In the genomic region with DNA sequence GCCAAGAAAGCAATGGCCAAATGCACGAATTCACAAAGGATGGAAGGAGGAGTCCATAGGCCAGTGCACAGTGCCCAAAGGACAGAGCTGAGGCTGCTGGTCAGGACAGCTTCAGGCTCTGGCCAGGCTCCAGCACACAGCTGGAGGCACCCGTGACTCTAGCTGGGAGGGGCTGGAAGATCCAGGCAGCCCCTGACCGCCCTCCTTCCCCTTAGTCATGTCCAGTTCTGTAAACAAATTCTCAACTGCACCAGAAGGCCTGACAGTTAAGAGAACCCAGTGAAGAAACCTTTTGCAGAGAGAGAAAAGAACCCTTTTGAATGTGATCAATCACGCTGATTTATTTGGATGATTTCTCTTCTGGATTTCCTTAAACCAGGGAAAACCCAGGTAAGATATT, we compare ENCODE assay signal across 8 cellular contexts. TPM values are rescaled to one million over a fixed set of nuclear protein-coding genes. Genes with fewer than 3 reads are reported as not detected.
DNase-seq lines count a peak whose midpoint lies in the region; ATAC-seq and TF ChIP-seq lines count a peak whose summit lies in the region.

No MANE protein-coding gene starts in this region.

- peaks cover 5% of the 10 kb centered on the region for H3K27me3 Mint-ChIP-seq in glutamatergic neuron (ENCODE audit: unreplicated experiment)

- H3K27ac Mint-ChIP-seq in glutamatergic neuron (ENCODE audit: unreplicated experiment), result no peak overlapping the region

- no peak overlapping the region for H3K4me3 Mint-ChIP-seq in glutamatergic neuron (ENCODE audit: unreplicated experiment)

- TF ChIP-seq POLR2A in adrenal gland (IDR thresholded peaks at IDR 0.05), result peak in 1 of 2 donors; percentile 35

- no peak overlapping the region for H3K4me3 ChIP-seq in adrenal gland
- H3K4me3 ChIP-seq in skeletal muscle cell (ENCODE audit: low read depth, low read length), result no peak overlapping the region

- H3K27me3 ChIP-seq in adrenal gland, result no peaks in the 10 kb centered on the region

- H3K27ac ChIP-seq in adrenal gland, result peak overlapping the region in 2 of 5 donors; percentile 59 to 60

- peaks cover 8 to 12% of the 10 kb centered on the region in 2 donors for H3K4me1 ChIP-seq in adrenal gland (replicated peaks in 1 of 2)

- peaks cover 6% of the 10 kb centered on the region for H3K4me1 Mint-ChIP-seq in glutamatergic neuron (ENCODE audit: low read depth, unreplicated experiment)

- peaks cover 8% of the 10 kb centered on the region for H3K9me3 Mint-ChIP-seq in glutamatergic neuron (ENCODE audit: unreplicated experiment)

- H3K36me3 Mint-ChIP-seq in glutamatergic neuron (ENCODE audit: unreplicated experiment), result no peaks in the 10 kb centered on the region

- ATAC-seq in left ventricle myocardium superior (peak; percentile 95), HG02973 (IDR thresholded peaks at IDR 0.05; ENCODE audit: unreplicated experiment) (no peak)

- H3K36me3 ChIP-seq in adrenal gland (replicated peaks in 1 of 2), result no peaks in the 10 kb centered on the region

- intact Hi-C loops in adrenal gland (cut with DNase I), result loop anchor here in 1 of 2 donors (5.0 kb wide), 1 partner anchor 129 kb away; no protein-coding TSS in a partner anchor
- intact Hi-C loops in left ventricle myocardium superior (cut with micrococcal nuclease), result loop anchor here (10.0 kb wide), 1 partner anchor 126 kb away; no protein-coding TSS in a partner anchor

- WGBS in adrenal gland, 4 donors, result 27 to 36% (median 32%) methylated on average over 3 to 4 of the region's 4 CpGs

- H3K9me3 ChIP-seq in adrenal gland (replicated peaks in 1 of 3), result no peaks in the 10 kb centered on the region

- peak; percentile 92 for DNase-seq in GM04504 (ENCODE audit: low read depth)
- DNase-seq in adrenal gland, result peak; percentile 70 to 94 (median 90)
- DNase-seq in left ventricle myocardium superior, result peak; percentile 90
- DNase-seq in skeletal muscle cell (ENCODE audit: low read depth), result peak; percentile 84
- no peak for DNase-seq in ecto neural progenitor cell (ENCODE audit: low spot score)
- DNase-seq in activated naive CD4-positive, alpha-beta T cell treated with anti-CD3 and anti-CD28 coated beads, Interleukin-2, amount 50 U/mL, for 16 hours, result no peak
- no peak for DNase-seq in glutamatergic neuron

- no peak for TF ChIP-seq CTCF in adrenal gland (IDR thresholded peaks at IDR 0.05)
- no peak for TF ChIP-seq CTCF in glutamatergic neuron (IDR thresholded peaks at IDR 0.05; ENCODE audit: partially characterized antibody, unreplicated experiment)

RNA-seq across cellular contexts. Expression of a gene that starts 7.7 kb away (rescaled TPM):
- 100 to 1,000 TPM; 157 to 296 (median 241) TPM for total RNA-seq in adrenal gland
- polyA plus RNA-seq in adrenal gland, result 100 to 1,000 TPM in 1 of 3 donors, 10 to 100 TPM in 2; 74.1 to 477 (median 87.7) TPM
- 119 TPM for total RNA-seq in left ventricle myocardium superior
- total RNA-seq in glutamatergic neuron (ENCODE audit: unreplicated experiment), result 533 TPM

Comparison
In these comparisons a context has a peak if more than half of its experiments do, and no peak if none do; other contexts are left out.
1. DNase-seq: peak in GM04504 (single experiment), adrenal gland (7 of 7), left ventricle myocardium superior (single experiment) and skeletal muscle cell (single experiment); none in ecto neural progenitor cell (single experiment), activated naive CD4-positive, alpha-beta T cell treated with anti-CD3 and anti-CD28 coated beads, Interleukin-2, amount 50 U/mL, for 16 hours (single experiment) and glutamatergic neuron (single experiment).